20 cellular contexts compared by ENCODE assay signal in genomic region chr3:109195812-109196211, GRCh38. TPM values are rescaled to one million over a fixed set of nuclear protein-coding genes. Genes with fewer than 3 reads are reported as not detected.
DNase-seq lines count a peak whose midpoint lies in the region; ATAC-seq and TF ChIP-seq lines count a peak whose summit lies in the region.
"Had no signal": no experiment of that assay in that cellular context is flagged by ENCODE, and none has a peak within 500 bp of the region (broad histone marks: within the 10 kb centered on the region; RNA-seq: fewer than 3 reads in every experiment).

No MANE protein-coding gene starts in this region.

- intact Hi-C loops in HCT116 (cut with micrococcal nuclease) (no loop called here), left colon (cut with DNase I, micrococcal nuclease) (no loop called here)

- CTCF ChIA-PET in HCT116 (lab: Charles Lee): no interaction called here

- peak; percentile 63; the same call in 1 of the 2 replicates for ATAC-seq in HCT116
- peak; percentile 52; the same call in 1 of the 3 replicates for ATAC-seq in RWPE2 (ENCODE audit: low read depth)
- no peak for ATAC-seq in left colon
- no peak for ATAC-seq in GM21515 (IDR thresholded peaks at IDR 0.05; ENCODE audit: unreplicated experiment)
- ATAC-seq: activated CD8-positive, alpha-beta T cell treated with anti-CD3 and anti-CD28 coated beads for 36 hours; activated T-cell treated with anti-CD3 and anti-CD28 coated beads, Interleukin-2, amount 50 U/mL, for 72 hours; natural killer cell had no signal

- TF ChIP-seq POLR2A in HCT116 (IDR thresholded peaks at IDR 0.05; ENCODE audit: borderline replicate concordance, extremely low read depth, insufficient read depth, insufficient read length): no peak

- TF ChIP-seq CTCF in HCT116 (IDR thresholded peaks at IDR 0.05 in 2 of 3, conservative IDR thresholded peaks at IDR 0.05 in 1 of 3; ENCODE audit: borderline replicate concordance in 1 of 3, insufficient read depth in 1 of 3, low read depth in 2 of 3, low read length in 2 of 3) (no peak), RWPE2 (IDR thresholded peaks at IDR 0.05; ENCODE audit: poor library complexity, severe bottlenecking) (no peak)

- TF ChIP-seq RAD21 in HCT116 (IDR thresholded peaks at IDR 0.05; ENCODE audit: low read depth): no peak

- peak overlapping the region; percentile 98 for H2AFZ ChIP-seq in HCT116 (ENCODE audit: low read depth, low read length, poor library complexity, severe bottlenecking)

- H3K36me3 ChIP-seq in HCT116 (ENCODE audit: control insufficient read depth in 1 of 2, insufficient read depth in 2 of 2, low read length in 2 of 2): no peaks in the 10 kb centered on the region
- no peaks in the 10 kb centered on the region for H3K36me3 ChIP-seq in RWPE2 (ENCODE audit: low read depth)
- H3K36me3 ChIP-seq: BE2C, prostate gland, spleen, thoracic aorta, WERI-Rb-1 had no signal

- H3K27ac ChIP-seq in HCT116 (ENCODE audit: low read depth, low read length) (no peak overlapping the region), RWPE2 (ENCODE audit: poor library complexity, severe bottlenecking) (no peak overlapping the region)
- H3K27ac ChIP-seq: epithelial cell of prostate, prostate gland, spleen, thoracic aorta, WERI-Rb-1 had no signal

- no peaks in the 10 kb centered on the region for H3K79me2 ChIP-seq in HCT116 (ENCODE audit: insufficient read depth, low read length)

- peak; percentile 6 for DNase-seq in HCT116 (ENCODE audit: low read depth, low spot score)
- no peak for DNase-seq in RWPE2 (ENCODE audit: low spot score)
- peak; percentile 29 for DNase-seq in epidermal melanocyte (ENCODE audit: insufficient read length, low spot score)
- DNase-seq in non-pigmented ciliary epithelial cell (ENCODE audit: low read depth): peak; percentile 40
- no peak for DNase-seq in left colon
- DNase-seq in anterior cingulate cortex (lab: John Stamatoyannopoulos, UW): no peak
- DNase-seq: activated CD8-positive, alpha-beta T cell treated with anti-CD3 and anti-CD28 coated beads for 36 hours; activated T-cell treated with anti-CD3 and anti-CD28 coated beads, Interleukin-2, amount 50 U/mL, for 72 hours; BE2C; glutamatergic neuron; Karpas-422; natural killer cell; NCI-H1436 treated with DMSO at 0.1 percent for 48 hours; RPMI8226; spleen; WERI-Rb-1 had no signal

- H4K20me1 ChIP-seq in HCT116 (ENCODE audit: insufficient read depth): no peaks in the 10 kb centered on the region

- H3K4me2 ChIP-seq in HCT116 (ENCODE audit: low read length): peak overlapping the region; percentile 45

- H3K4me1 ChIP-seq in HCT116 (ENCODE audit: control insufficient read depth in 1 of 2, insufficient read depth in 2 of 2, low read length in 2 of 2) (peaks cover 0 to 11% of the 10 kb centered on the region in 2 experiments; a peak in 2 of 4 replicates), RWPE2 (ENCODE audit: insufficient read depth, poor library complexity, severe bottlenecking) (no peaks in the 10 kb centered on the region)
- H3K4me1 ChIP-seq: BE2C, prostate gland, spleen had no signal

- BruUV-seq in HCT116 (replicated peaks; lab: Mats Ljungman, UMichigan): no TSS peak

- H3K9ac ChIP-seq in HCT116 (ENCODE audit: low read length): no peak overlapping the region

- H3K27me3 ChIP-seq in HCT116 (ENCODE audit: insufficient read depth, low read length) (no peaks in the 10 kb centered on the region), RWPE2 (ENCODE audit: insufficient read depth, poor library complexity, severe bottlenecking) (no peaks in the 10 kb centered on the region)
- H3K27me3 ChIP-seq: BE2C, spleen had no signal

- RAD21 ChIA-PET in HCT116 (lab: Charles Lee; ENCODE audit: low non-redundant PET in 1 of 2, low total read pairs in 2 of 2, uncharacterized antibody in 2 of 2, unreplicated experiment in 2 of 2): no interaction called here

- no peaks in the 10 kb centered on the region for H3K9me2 ChIP-seq in HCT116 (ENCODE audit: insufficient read depth)

- H3K9me3 ChIP-seq in HCT116 (ENCODE audit: control insufficient read depth in 1 of 2, insufficient read depth in 1 of 2, low read depth in 1 of 2, low read length in 2 of 2) (no peaks in the 10 kb centered on the region), RWPE2 (ENCODE audit: severe bottlenecking) (no peaks in the 10 kb centered on the region)
- H3K9me3 ChIP-seq: BE2C, prostate gland, thoracic aorta had no signal

- no peak overlapping the region for H3K4me3 ChIP-seq in HCT116 (replicated peaks in 1 of 2; ENCODE audit: low read depth in 1 of 2, low read length in 2 of 2)
- no peak overlapping the region for H3K4me3 ChIP-seq in RWPE2 (ENCODE audit: severe bottlenecking)
- H3K4me3 ChIP-seq: prostate gland, spleen, thoracic aorta had no signal

- POLR2A ChIA-PET in HCT116 (lab: Charles Lee): no interaction called here

TF ChIP-seq in HCT116, 20 proteins besides CTCF, POLR2A, EP300 and RAD21:
- TF ChIP-seq EZH2 (IDR thresholded peaks at IDR 0.05) (no peak), YY1 (IDR thresholded peaks at IDR 0.05; ENCODE audit: extremely low read depth, insufficient replicate concordance, low read depth, low read length) (no peak), ZFX (IDR thresholded peaks at IDR 0.05) (no peak), CEBPB (IDR thresholded peaks at IDR 0.05; ENCODE audit: low read depth) (no peak), CBX3 (IDR thresholded peaks at IDR 0.05; ENCODE audit: low read depth) (no peak), TCF7L2 (IDR thresholded peaks at IDR 0.05; ENCODE audit: borderline replicate concordance, extremely low read depth, insufficient read depth, insufficient read length) (no peak), ELF1 (IDR thresholded peaks at IDR 0.05; ENCODE audit: borderline replicate concordance, low read depth) (no peak), SIN3A (IDR thresholded peaks at IDR 0.05; ENCODE audit: low read depth) (no peak), ZNF274 (IDR thresholded peaks at IDR 0.05; ENCODE audit: low read depth, low read length) (no peak), EZH2phosphoT487 (IDR thresholded peaks at IDR 0.05; ENCODE audit: borderline replicate concordance) (no peak), POLR2AphosphoS5 (IDR thresholded peaks at IDR 0.05; ENCODE audit: low read depth, low read length) (no peak), REST (IDR thresholded peaks at IDR 0.05; ENCODE audit: low read depth) (no peak), MAX (IDR thresholded peaks at IDR 0.05) (no peak), EGR1 (IDR thresholded peaks at IDR 0.05; ENCODE audit: low read depth) (no peak), SP1 (IDR thresholded peaks at IDR 0.05; ENCODE audit: low read depth) (no peak), ZBTB33 (IDR thresholded peaks at IDR 0.05; ENCODE audit: extremely low read depth, insufficient replicate concordance, low read length) (no peak), FOSL1 (IDR thresholded peaks at IDR 0.05; ENCODE audit: low read depth) (no peak)

RNA-seq across cellular contexts. Expression of gene C3orf85, which starts 59.3 kb away (rescaled TPM):
- total RNA-seq in HCT116 (2021; ENCODE audit: unreplicated experiment) (not detected), left colon (10 to 100 TPM; 14.3 to 31.9 TPM)
- polyA plus RNA-seq in HCT116 (2012): not detected in 2 replicates
- total RNA-seq: activated CD8-positive, alpha-beta T cell treated with anti-CD3 and anti-CD28 coated beads for 36 hours; activated T-cell treated with anti-CD3 and anti-CD28 coated beads, Interleukin-2, amount 50 U/mL, for 72 hours; natural killer cell; prostate gland; spleen; thoracic aorta had no signal
- polyA plus RNA-seq: spleen had no signal

Comparison
In these comparisons a context has a peak if more than half of its experiments do, and no peak if none do; other contexts are left out.
1. ATAC-seq: peak in HCT116 (single experiment) and RWPE2 (single experiment); none in left colon (single experiment) and GM21515 (single experiment).
2. DNase-seq: peak in HCT116 (single experiment), epidermal melanocyte (single experiment) and non-pigmented ciliary epithelial cell (single experiment); none in RWPE2 (single experiment), left colon (0 of 2) and anterior cingulate cortex (0 of 58).
3. RNA of gene C3orf85, which starts 59.3 kb away (total RNA-seq): 14.3 to 31.9 TPM in left colon; not detected in HCT116 (single experiment); every median in the first group is over 10 times any median in the second.